21 cellular contexts compared by ENCODE assay signal in genomic region chr4:165524532-165525190, GRCh38.
DNase-seq lines count a peak whose midpoint lies in the region; ATAC-seq and TF ChIP-seq lines count a peak whose summit lies in the region.
"Had no signal": no experiment of that assay in that cellular context is flagged by ENCODE, and none has a peak within 500 bp of the region (broad histone marks: within the 10 kb centered on the region; RNA-seq: fewer than 3 reads in every experiment).

No MANE protein-coding gene starts in this region.

- H3K4me3 Mint-ChIP-seq in GM23338, result no peak overlapping the region
- no peak overlapping the region for H3K4me3 Mint-ChIP-seq in neural progenitor cell
- H3K4me3 Mint-ChIP-seq: CD8-positive, alpha-beta memory T cell; H9 had no signal

- H3K27ac ChIP-seq in GM23338 (ENCODE audit: low read depth) (no peak overlapping the region), neural progenitor cell (no peak overlapping the region)
- H3K27ac ChIP-seq: SJCRH30 had no signal

- H3K36me3 ChIP-seq in GM23338 (ENCODE audit: insufficient read depth) (no peaks in the 10 kb centered on the region), neural progenitor cell (no peaks in the 10 kb centered on the region)
- H3K36me3 ChIP-seq: SJCRH30 had no signal

- H3K27me3 Mint-ChIP-seq in GM23338 (ENCODE audit: insufficient read depth, low read depth, poor library complexity) (no peaks in the 10 kb centered on the region), neural progenitor cell (ENCODE audit: insufficient read depth, low read depth) (no peaks in the 10 kb centered on the region)

- H3K4me2 ChIP-seq in GM23338 (no peak overlapping the region), neural progenitor cell (no peak overlapping the region)

- no peaks in the 10 kb centered on the region for H3K9me3 Mint-ChIP-seq in GM23338
- no peaks in the 10 kb centered on the region for H3K9me3 Mint-ChIP-seq in neural progenitor cell
- H3K9me3 Mint-ChIP-seq: CD8-positive, alpha-beta memory T cell had no signal

- no peaks in the 10 kb centered on the region for H4K20me1 ChIP-seq in GM23338 (replicated peaks; ENCODE audit: insufficient read depth)
- H4K20me1 ChIP-seq in neural progenitor cell (ENCODE audit: low read depth), result no peaks in the 10 kb centered on the region

- H3K4me1 Mint-ChIP-seq in GM23338, result no peaks in the 10 kb centered on the region
- H3K4me1 Mint-ChIP-seq in neural progenitor cell, result no peaks in the 10 kb centered on the region
- H3K4me1 Mint-ChIP-seq: CD8-positive, alpha-beta memory T cell; H9 had no signal

- DNase-seq in GM23338 (ENCODE audit: low spot score) (no peak), SK-MEL-5 (ENCODE audit: low read depth, low spot score) (peak; percentile 13), fibroblast of the aortic adventitia (ENCODE audit: low read depth) (peak; percentile 79), neural progenitor cell (ENCODE audit: low spot score) (no peak), NCI-H187 (lab: John Stamatoyannopoulos, UW) (no peak), NCI-H2081 (lab: John Stamatoyannopoulos, UW) (no peak)
- DNase-seq: ACHN; C1 segment of cervical spinal cord; CD8-positive, alpha-beta memory T cell; DMS79 treated with DMSO at 0.1 percent for 48 hours; H9; MV-4-11; NCI-H1694 treated with DMSO at 0.1 percent for 48 hours; NCI-H2227 treated with DMSO at 0.1 percent for 48 hours; NCI-H524; PC-3; RPMI8226; SJCRH30; SW 1271 had no signal

- H3K27ac Mint-ChIP-seq in GM23338 (no peak overlapping the region), neural progenitor cell (no peak overlapping the region)
- H3K27ac Mint-ChIP-seq: CD8-positive, alpha-beta memory T cell; H9 had no signal

- H3K9me2 ChIP-seq in GM23338 (ENCODE audit: insufficient read depth), result no peaks in the 10 kb centered on the region

- ATAC-seq in GM23338 (no peak), HG03159 (IDR thresholded peaks at IDR 0.05; ENCODE audit: unreplicated experiment) (no peak)
- ATAC-seq: K562, PC-3 had no signal

- H3K9me3 ChIP-seq in neural progenitor cell (ENCODE audit: low read depth), result no peaks in the 10 kb centered on the region
- H3K9me3 ChIP-seq: SJCRH30 had no signal

- H3F3A ChIP-seq in GM23338 (replicated peaks; ENCODE audit: low read depth), result no peaks in the 10 kb centered on the region
- H3F3A ChIP-seq in neural progenitor cell (ENCODE audit: low read depth), result no peaks in the 10 kb centered on the region

- H2AFZ ChIP-seq in GM23338, result 0 out of 2 replicates have a peak overlapping the region, but pooled peaks have one; percentile 29
- peak overlapping the region; percentile 89 for H2AFZ ChIP-seq in neural progenitor cell (replicated peaks)

- no peaks in the 10 kb centered on the region for H3K4me1 ChIP-seq in GM23338 (ENCODE audit: insufficient read depth)
- no peaks in the 10 kb centered on the region for H3K4me1 ChIP-seq in neural progenitor cell
- H3K4me1 ChIP-seq: SJCRH30 had no signal

- in situ Hi-C loops in SK-MEL-5 (cut with HindIII; ENCODE audit: low pct_unique_long_range_greater_than_20kb, low sequenced_read_pairs), result no loop called here

- H3K27me3 ChIP-seq in GM23338 (ENCODE audit: insufficient read depth) (no peaks in the 10 kb centered on the region), neural progenitor cell (no peaks in the 10 kb centered on the region)
- H3K27me3 ChIP-seq: SJCRH30 had no signal

- H3K36me3 Mint-ChIP-seq in GM23338 (ENCODE audit: low read depth), result no peaks in the 10 kb centered on the region
- H3K36me3 Mint-ChIP-seq in neural progenitor cell, result no peaks in the 10 kb centered on the region
- H3K36me3 Mint-ChIP-seq: CD8-positive, alpha-beta memory T cell had no signal

- H3K79me2 ChIP-seq in GM23338 (replicated peaks; ENCODE audit: insufficient read depth) (no peaks in the 10 kb centered on the region), neural progenitor cell (ENCODE audit: low read depth) (no peaks in the 10 kb centered on the region)

- no peak for TF ChIP-seq CTCF in GM23338 (conservative IDR thresholded peaks at IDR 0.05; ENCODE audit: low read depth in 2 of 2)
- no peak for TF ChIP-seq CTCF in fibroblast of the aortic adventitia (IDR thresholded peaks at IDR 0.05; ENCODE audit: insufficient read depth, low read length)
- no peak for TF ChIP-seq CTCF in neural progenitor cell (IDR thresholded peaks at IDR 0.05)

- H3K9ac ChIP-seq in neural progenitor cell, result no peak overlapping the region

- H3K4me3 ChIP-seq in GM23338, result no peak overlapping the region
- no peak overlapping the region for H3K4me3 ChIP-seq in fibroblast of the aortic adventitia (ENCODE audit: low read depth, low read length)
- H3K4me3 ChIP-seq in neural progenitor cell, result no peak overlapping the region
- H3K4me3 ChIP-seq: K562, SJCRH30 had no signal

TF ChIP-seq in GM23338, 12 proteins besides CTCF, POLR2A, EP300 and RAD21 (continues in another document):
- TF ChIP-seq STAT1 (IDR thresholded peaks at IDR 0.05; ENCODE audit: unreplicated experiment) (no peak), EZH2 (IDR thresholded peaks at IDR 0.05; ENCODE audit: low read depth, unreplicated experiment) (no peak), CREB1 (CRISPR knock-in tag; IDR thresholded peaks at IDR 0.05; ENCODE audit: low read depth) (no peak), EZH2phosphoT487 (IDR thresholded peaks at IDR 0.05; ENCODE audit: unreplicated experiment) (no peak), NANOG (IDR thresholded peaks at IDR 0.05; ENCODE audit: borderline replicate concordance) (no peak), ZNF114 (CRISPR knock-in tag; IDR thresholded peaks at IDR 0.05) (no peak), POLR2AphosphoS5 (IDR thresholded peaks at IDR 0.05; ENCODE audit: low read depth) (no peak), ETS1 (IDR thresholded peaks at IDR 0.05) (no peak), JUNB (IDR thresholded peaks at IDR 0.05; ENCODE audit: unreplicated experiment) (no peak), ZNF331 (CRISPR knock-in tag; IDR thresholded peaks at IDR 0.05; ENCODE audit: low read depth) (no peak)
- TF ChIP-seq, protein P1, sequence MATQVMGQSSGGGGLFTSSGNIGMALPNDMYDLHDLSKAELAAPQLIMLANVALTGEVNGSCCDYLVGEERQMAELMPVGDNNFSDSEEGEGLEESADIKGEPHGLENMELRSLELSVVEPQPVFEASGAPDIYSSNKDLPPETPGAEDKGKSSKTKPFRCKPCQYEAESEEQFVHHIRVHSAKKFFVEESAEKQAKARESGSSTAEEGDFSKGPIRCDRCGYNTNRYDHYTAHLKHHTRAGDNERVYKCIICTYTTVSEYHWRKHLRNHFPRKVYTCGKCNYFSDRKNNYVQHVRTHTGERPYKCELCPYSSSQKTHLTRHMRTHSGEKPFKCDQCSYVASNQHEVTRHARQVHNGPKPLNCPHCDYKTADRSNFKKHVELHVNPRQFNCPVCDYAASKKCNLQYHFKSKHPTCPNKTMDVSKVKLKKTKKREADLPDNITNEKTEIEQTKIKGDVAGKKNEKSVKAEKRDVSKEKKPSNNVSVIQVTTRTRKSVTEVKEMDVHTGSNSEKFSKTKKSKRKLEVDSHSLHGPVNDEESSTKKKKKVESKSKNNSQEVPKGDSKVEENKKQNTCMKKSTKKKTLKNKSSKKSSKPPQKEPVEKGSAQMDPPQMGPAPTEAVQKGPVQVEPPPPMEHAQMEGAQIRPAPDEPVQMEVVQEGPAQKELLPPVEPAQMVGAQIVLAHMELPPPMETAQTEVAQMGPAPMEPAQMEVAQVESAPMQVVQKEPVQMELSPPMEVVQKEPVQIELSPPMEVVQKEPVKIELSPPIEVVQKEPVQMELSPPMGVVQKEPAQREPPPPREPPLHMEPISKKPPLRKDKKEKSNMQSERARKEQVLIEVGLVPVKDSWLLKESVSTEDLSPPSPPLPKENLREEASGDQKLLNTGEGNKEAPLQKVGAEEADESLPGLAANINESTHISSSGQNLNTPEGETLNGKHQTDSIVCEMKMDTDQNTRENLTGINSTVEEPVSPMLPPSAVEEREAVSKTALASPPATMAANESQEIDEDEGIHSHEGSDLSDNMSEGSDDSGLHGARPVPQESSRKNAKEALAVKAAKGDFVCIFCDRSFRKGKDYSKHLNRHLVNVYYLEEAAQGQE (IDR thresholded peaks at IDR 0.05; ENCODE audit: unreplicated experiment), result no peak

Comparison
In these comparisons a context has a peak if more than half of its experiments do, and no peak if none do; other contexts are left out.
1. DNase-seq: peak in SK-MEL-5 (single experiment) and fibroblast of the aortic adventitia (single experiment); none in GM23338 (single experiment), neural progenitor cell (single experiment), NCI-H187 (0 of 2) and NCI-H2081 (0 of 2).